15 cellular contexts compared by ENCODE assay signal in the genomic region with DNA sequence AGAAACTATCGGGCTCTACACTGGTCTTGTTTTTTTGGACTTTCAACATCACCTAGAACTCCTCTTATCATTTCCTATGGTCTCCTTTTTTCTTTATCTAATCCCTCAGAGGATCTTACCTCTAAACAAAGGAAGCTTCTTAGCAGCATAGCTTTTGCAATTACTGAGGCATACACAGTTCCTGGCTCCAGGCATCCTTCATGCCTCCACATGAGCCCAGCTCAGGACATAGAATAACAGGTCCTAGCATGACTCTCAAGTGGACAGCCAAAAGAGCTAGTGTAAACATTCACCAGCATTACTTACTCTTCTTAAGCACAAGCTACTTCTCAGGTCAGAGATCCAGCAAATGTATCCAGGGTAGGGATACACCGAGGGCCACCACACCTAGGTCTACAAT. TPM values are rescaled to one million over a fixed set of nuclear protein-coding genes. Genes with fewer than 3 reads are reported as not detected.
DNase-seq lines count a peak whose midpoint lies in the region; TF ChIP-seq lines count a peak whose summit lies in the region.
"Had no signal": no experiment of that assay in that cellular context is flagged by ENCODE, and none has a peak within 500 bp of the region (broad histone marks: within the 10 kb centered on the region; RNA-seq: fewer than 3 reads in every experiment).

No MANE protein-coding gene starts in this region.

- peak overlapping the region; percentile 30 to 40 for H3K27ac ChIP-seq in breast epithelium
- peak overlapping the region; percentile 49 for H3K27ac ChIP-seq in epithelial cell of prostate
- H3K27ac ChIP-seq in prostate gland, result no peak overlapping the region
- H3K27ac ChIP-seq: BLaER1 treated with 17β-estradiol and CSF1 and Interleukin-3, amounts not matched to agents 10 nM and 100 nM had no signal

- no peak overlapping the region for H3K27ac Mint-ChIP-seq in activated CD4-positive, alpha-beta T cell treated with anti-CD3 and anti-CD28 coated beads, Interleukin-2, amount 10 ng/mL, durations not matched to agents 24 days and 14 days
- H3K27ac Mint-ChIP-seq: CD4-positive, CD25-positive, alpha-beta regulatory T cell had no signal

- H3K9me3 ChIP-seq in breast epithelium (no peaks in the 10 kb centered on the region), prostate gland (no peaks in the 10 kb centered on the region)
- H3K9me3 ChIP-seq: HAP-1 had no signal

- no peaks in the 10 kb centered on the region for H3K36me3 Mint-ChIP-seq in activated CD4-positive, alpha-beta T cell treated with anti-CD3 and anti-CD28 coated beads, Interleukin-2, amount 10 ng/mL, durations not matched to agents 24 days and 14 days (ENCODE audit: low read depth)
- H3K36me3 Mint-ChIP-seq: CD4-positive, CD25-positive, alpha-beta regulatory T cell had no signal

- H3K27me3 ChIP-seq in breast epithelium, result no peaks in the 10 kb centered on the region
- H3K27me3 ChIP-seq in prostate gland (replicated peaks; ENCODE audit: insufficient read depth), result no peaks in the 10 kb centered on the region
- H3K27me3 ChIP-seq: BLaER1 treated with 17β-estradiol and CSF1 and Interleukin-3, amounts not matched to agents 10 nM and 100 nM had no signal

- intact Hi-C loops in activated CD4-positive, alpha-beta T cell treated with anti-CD3 and anti-CD28 coated beads, Interleukin-2, amount 10 ng/mL, durations not matched to agents 24 days and 14 days (cut with micrococcal nuclease), result no loop called here
- intact Hi-C loops in breast epithelium (cut with DNase I; ENCODE audit: low total_unique reads) (no loop called here), prostate gland (cut with DNase I) (no loop called here)

- no peak for TF ChIP-seq POLR2A in breast epithelium (IDR thresholded peaks at IDR 0.05)
- no peak for TF ChIP-seq POLR2A in prostate gland (IDR thresholded peaks at IDR 0.05)

- H3K36me3 ChIP-seq in breast epithelium, result no peaks in the 10 kb centered on the region
- no peaks in the 10 kb centered on the region for H3K36me3 ChIP-seq in prostate gland
- H3K36me3 ChIP-seq: BLaER1 treated with 17β-estradiol and CSF1 and Interleukin-3, amounts not matched to agents 10 nM and 100 nM; HAP-1 had no signal

- WGBS in prostate gland, result 61% methylated on average over 2 of the region's 2 CpGs

- no peaks in the 10 kb centered on the region for H3K4me1 Mint-ChIP-seq in activated CD4-positive, alpha-beta T cell treated with anti-CD3 and anti-CD28 coated beads, Interleukin-2, amount 10 ng/mL, durations not matched to agents 24 days and 14 days
- H3K4me1 Mint-ChIP-seq: CD4-positive, CD25-positive, alpha-beta regulatory T cell had no signal

- H3K9me3 Mint-ChIP-seq in activated CD4-positive, alpha-beta T cell treated with anti-CD3 and anti-CD28 coated beads, Interleukin-2, amount 10 ng/mL, durations not matched to agents 24 days and 14 days, result no peaks in the 10 kb centered on the region

- H3K4me3 ChIP-seq in breast epithelium (no peak overlapping the region), prostate gland (no peak overlapping the region)
- H3K4me3 ChIP-seq: BLaER1 treated with 17β-estradiol and CSF1 and Interleukin-3, amounts not matched to agents 10 nM and 100 nM; HAP-1 had no signal

- H3K4me1 ChIP-seq in breast epithelium, result no peaks in the 10 kb centered on the region
- H3K4me1 ChIP-seq in prostate gland (replicated peaks), result no peaks in the 10 kb centered on the region
- H3K4me1 ChIP-seq: BLaER1 treated with 17β-estradiol and CSF1 and Interleukin-3, amounts not matched to agents 10 nM and 100 nM had no signal

- no peak for TF ChIP-seq CTCF in breast epithelium (IDR thresholded peaks at IDR 0.05)
- TF ChIP-seq CTCF in prostate gland (IDR thresholded peaks at IDR 0.05), result no peak

- peak; percentile 16 for DNase-seq in activated CD4-positive, alpha-beta T cell treated with anti-CD3 and anti-CD28 coated beads, Interleukin-2, amount 10 ng/mL, durations not matched to agents 24 days and 14 days
- no peak for DNase-seq in activated CD4-positive, alpha-beta T cell treated with anti-CD3 and anti-CD28 coated beads for 1 hour
- DNase-seq in breast epithelium (ENCODE audit: low spot score in 2 of 2) (peak in 1 of 2 donors; percentile 47), epithelial cell of prostate (ENCODE audit: low read depth, low spot score) (peak; percentile 77), prostate gland (ENCODE audit: low spot score) (peak; percentile 44), NCI-H2171 treated with DMSO at 0.1 percent for 48 hours (lab: John Stamatoyannopoulos, UW) (no peak), UCSD-AML1 (lab: John Stamatoyannopoulos, UW; ENCODE audit: unreplicated experiment) (no peak)
- DNase-seq in stimulated activated CD4-positive, alpha-beta T cell treated with anti-CD3 and anti-CD28 coated beads, Interleukin-2, amount 100 ng/mL, for 24 hours, result no peak
- DNase-seq: ACHN; CD4-positive, CD25-positive, alpha-beta regulatory T cell; DMS153; GF-D8 had no signal

- H3K4me3 Mint-ChIP-seq in activated CD4-positive, alpha-beta T cell treated with anti-CD3 and anti-CD28 coated beads, Interleukin-2, amount 10 ng/mL, durations not matched to agents 24 days and 14 days, result no peak overlapping the region
- H3K4me3 Mint-ChIP-seq: CD4-positive, CD25-positive, alpha-beta regulatory T cell had no signal

- peaks cover 5% of the 10 kb centered on the region for H3K27me3 Mint-ChIP-seq in activated CD4-positive, alpha-beta T cell treated with anti-CD3 and anti-CD28 coated beads, Interleukin-2, amount 10 ng/mL, durations not matched to agents 24 days and 14 days
- H3K27me3 Mint-ChIP-seq: CD4-positive, CD25-positive, alpha-beta regulatory T cell had no signal

RNA-seq across cellular contexts. Expression of a gene that starts 17.1 kb away (rescaled TPM):
- total RNA-seq in activated CD4-positive, alpha-beta T cell treated with anti-CD3 and anti-CD28 coated beads, Interleukin-2, amount 10 ng/mL, durations not matched to agents 24 days and 14 days, result not detected in 2 replicates
- total RNA-seq in breast epithelium, result 1 to 10 TPM; 2.0 to 8.3 (median 4.4) TPM
- total RNA-seq in prostate gland, result 10 to 100 TPM in 1 of 2 donors, 1 to 10 TPM in 1; 4.0 to 24.0 TPM
- total RNA-seq: CD4-positive, CD25-positive, alpha-beta regulatory T cell; HepG2 had no signal

RNA-seq across cellular contexts. Expression of a gene that starts 45.9 kb away (rescaled TPM):
- not detected in 2 replicates for total RNA-seq in activated CD4-positive, alpha-beta T cell treated with anti-CD3 and anti-CD28 coated beads, Interleukin-2, amount 10 ng/mL, durations not matched to agents 24 days and 14 days
- total RNA-seq in breast epithelium, result 100 to 1,000 TPM; 179 to 215 (median 184) TPM
- 100 to 1,000 TPM; 137 to 210 TPM for total RNA-seq in prostate gland
- total RNA-seq: CD4-positive, CD25-positive, alpha-beta regulatory T cell had no signal

Comparison
In these comparisons a context has a peak if more than half of its experiments do, and no peak if none do; other contexts are left out.
1. DNase-seq: peak in activated CD4-positive, alpha-beta T cell treated with anti-CD3 and anti-CD28 coated beads, Interleukin-2, amount 10 ng/mL, durations not matched to agents 24 days and 14 days (single experiment), epithelial cell of prostate (single experiment) and prostate gland (single experiment); none in activated CD4-positive, alpha-beta T cell treated with anti-CD3 and anti-CD28 coated beads for 1 hour (single experiment), NCI-H2171 treated with DMSO at 0.1 percent for 48 hours (single experiment), UCSD-AML1 (single experiment) and stimulated activated CD4-positive, alpha-beta T cell treated with anti-CD3 and anti-CD28 coated beads, Interleukin-2, amount 100 ng/mL, for 24 hours (0 of 2).
2. H3K27ac ChIP-seq: peak in breast epithelium (2 of 2) and epithelial cell of prostate (single experiment); none in prostate gland (0 of 2).
3. RNA of a gene that starts 45.9 kb away (total RNA-seq): 137 to 210 TPM in prostate gland and 179 to 215 TPM in breast epithelium; not detected in activated CD4-positive, alpha-beta T cell treated with anti-CD3 and anti-CD28 coated beads, Interleukin-2, amount 10 ng/mL, durations not matched to agents 24 days and 14 days; every median in the first group is over 100 times any median in the second.